ENCODE assay signal across 14 cellular contexts in genomic region chr7:17671956-17672355, GRCh38.
A peak's percentile ranks its signal among the peaks of the same experiment; 100 is the strongest.
DNase-seq lines count a peak whose midpoint lies in the region; ATAC-seq and TF ChIP-seq lines count a peak whose summit lies in the region.
"Had no signal": no experiment of that assay in that cellular context is flagged by ENCODE, and none has a peak within 500 bp of the region (broad histone marks: within the 10 kb centered on the region; RNA-seq: fewer than 3 reads in every experiment).

No MANE protein-coding gene starts in this region.

- H3K4me1 Mint-ChIP-seq in Calu3 (ENCODE audit: low read depth, unreplicated experiment): peaks cover 49% of the 10 kb centered on the region
- H3K4me1 Mint-ChIP-seq in mesothelial cell of epicardium: peaks cover 13% of the 10 kb centered on the region
- H3K4me1 Mint-ChIP-seq: H9 had no signal

- BruUV-seq in Calu3 (replicated peaks; lab: Mats Ljungman, UMichigan): no TSS peak

- TF ChIP-seq CTCF in Calu3 (IDR thresholded peaks at IDR 0.05; ENCODE audit: unreplicated experiment) (no peak), fibroblast of pulmonary artery (IDR thresholded peaks at IDR 0.05; ENCODE audit: low read length, missing control alignments) (no peak), mesothelial cell of epicardium (IDR thresholded peaks at IDR 0.05; ENCODE audit: unreplicated experiment) (no peak)

- no peak overlapping the region for H3K4me3 ChIP-seq in fibroblast of pulmonary artery (replicated peaks; ENCODE audit: low read depth, low read length)
- H3K4me3 ChIP-seq: A549 had no signal

- DNase-seq in Calu3 (no peak), fibroblast of pulmonary artery (ENCODE audit: low read depth) (peak; percentile 74), mesothelial cell of epicardium (ENCODE audit: low spot score in 2 of 2, unreplicated experiment in 2 of 2) (no peak), putamen (ENCODE audit: low spot score) (peak; percentile 19), HPDE6-E6E7 (ENCODE audit: extremely low spot score) (no peak), COLO668 (lab: John Stamatoyannopoulos, UW; ENCODE audit: unreplicated experiment) (no peak)
- no peak for DNase-seq in stimulated activated CD4-positive, alpha-beta T cell treated with anti-CD3 and anti-CD28 coated beads, Interleukin-4, amount 100 ng/mL, for 4 hours
- no peak for DNase-seq in stimulated activated naive CD8-positive, alpha-beta T cell treated with anti-CD3 and anti-CD28 coated beads, Interleukin-15, Interleukin-2, amounts not matched to agents 100 U/mL and 50 U/mL, for 24 hours
- DNase-seq: AML-193; CD4-positive, alpha-beta T cell; DMS79 treated with DMSO at 0.1 percent for 48 hours; GF-D8; H9 had no signal

- peaks cover 6% of the 10 kb centered on the region for H3K36me3 Mint-ChIP-seq in Calu3 (ENCODE audit: insufficient read depth, unreplicated experiment)
- no peaks in the 10 kb centered on the region for H3K36me3 Mint-ChIP-seq in mesothelial cell of epicardium

- intact Hi-C loops in Calu3 (cut with micrococcal nuclease; ENCODE audit: unreplicated experiment): loop anchor here (10.0 kb wide), 1 partner anchor 687 kb away; no protein-coding TSS in a partner anchor

- H3K9me3 Mint-ChIP-seq in Calu3 (ENCODE audit: low read depth, unreplicated experiment) (no peaks in the 10 kb centered on the region), mesothelial cell of epicardium (peaks cover 12% of the 10 kb centered on the region)
- H3K9me3 Mint-ChIP-seq: CD4-positive, alpha-beta T cell; H9 had no signal

- no peak overlapping the region for H3K4me3 Mint-ChIP-seq in Calu3 (ENCODE audit: low read depth, unreplicated experiment)
- no peak overlapping the region for H3K4me3 Mint-ChIP-seq in mesothelial cell of epicardium
- H3K4me3 Mint-ChIP-seq: CD4-positive, alpha-beta T cell; H9 had no signal

- H3K27me3 Mint-ChIP-seq in Calu3 (ENCODE audit: unreplicated experiment) (no peaks in the 10 kb centered on the region), mesothelial cell of epicardium (ENCODE audit: low read depth) (no peaks in the 10 kb centered on the region)
- H3K27me3 Mint-ChIP-seq: CD4-positive, alpha-beta T cell had no signal

- no peak for ATAC-seq in stimulated activated naive CD8-positive, alpha-beta T cell treated with anti-CD3 and anti-CD28 coated beads, Interleukin-15, Interleukin-2, amounts not matched to agents 100 U/mL and 50 U/mL, for 24 hours
- ATAC-seq: A549 had no signal

- CTCF ChIA-PET in Calu3 (lab: Charles Lee): interaction anchor here (0.7 to 1.6 kb wide), 11 partner anchors 9 to 839 kb away, joined by 3 to 8 read pairs (median 4); no protein-coding TSS in a partner anchor

- H3K27ac Mint-ChIP-seq in Calu3 (ENCODE audit: unreplicated experiment) (peak overlapping the region; percentile 81), mesothelial cell of epicardium (peak overlapping the region; percentile 44)
- H3K27ac Mint-ChIP-seq: CD4-positive, alpha-beta T cell had no signal

Comparison
In these comparisons a context has a peak if more than half of its experiments do, and no peak if none do; other contexts are left out.
1. DNase-seq: peak in fibroblast of pulmonary artery (single experiment) and putamen (single experiment); none in Calu3 (single experiment), mesothelial cell of epicardium (0 of 2), stimulated activated CD4-positive, alpha-beta T cell treated with anti-CD3 and anti-CD28 coated beads, Interleukin-4, amount 100 ng/mL, for 4 hours (0 of 2), HPDE6-E6E7 (single experiment), COLO668 (single experiment) and stimulated activated naive CD8-positive, alpha-beta T cell treated with anti-CD3 and anti-CD28 coated beads, Interleukin-15, Interleukin-2, amounts not matched to agents 100 U/mL and 50 U/mL, for 24 hours (single experiment).